ENCODE assay signal across 8 cellular contexts in genomic region chr5:150801117-150801927, GRCh38. TPM values are rescaled to one million over a fixed set of nuclear protein-coding genes. Genes with fewer than 3 reads are reported as not detected.
DNase-seq lines count a peak whose midpoint lies in the region; ATAC-seq and TF ChIP-seq lines count a peak whose summit lies in the region.

No MANE protein-coding gene starts in this region.

- no peaks in the 10 kb centered on the region for H3K9me3 ChIP-seq in OCI-LY3 (ENCODE audit: insufficient read depth, low read length)
- no peaks in the 10 kb centered on the region for H3K9me3 ChIP-seq in left lung

- DNase-seq in NCI-H2081 (lab: John Stamatoyannopoulos, UW) (peak; percentile 2 to 29), NCI-H2081 treated with DMSO at 0.1 percent for 48 hours (lab: John Stamatoyannopoulos, UW) (no peak), dedifferentiated amniotic fluid mesenchymal stem cell (ENCODE audit: extremely low spot score) (peak; percentile 48), left lung (no peak), superior temporal gyrus (ENCODE audit: extremely low spot score) (peak; percentile 87)
- DNase-seq in activated naive CD4-positive, alpha-beta T cell treated with anti-CD3 and anti-CD28 coated beads, Interleukin-2, amount 50 U/mL, for 16 hours, result no peak

- H2AFZ ChIP-seq in OCI-LY3 (ENCODE audit: low read depth, low read length), result peak overlapping the region; percentile 94

- H3K4me1 ChIP-seq in OCI-LY3 (ENCODE audit: low read length) (peaks cover 10% of the 10 kb centered on the region), left lung (peaks cover 5 to 15% of the 10 kb centered on the region in 2 donors)

- H3K4me3 ChIP-seq in OCI-LY3 (ENCODE audit: low read length) (peak overlapping the region; percentile 72), left lung (peak overlapping the region; percentile 12 to 28)

- TF ChIP-seq CTCF in OCI-LY3 (IDR thresholded peaks at IDR 0.05; ENCODE audit: low read depth, low read length) (peak; percentile 57), left lung (IDR thresholded peaks at IDR 0.05) (peak; percentile 19 to 57)

- H3K36me3 ChIP-seq in OCI-LY3 (replicated peaks; ENCODE audit: low read depth, low read length) (no peaks in the 10 kb centered on the region), left lung (peaks cover 0 to 9% of the 10 kb centered on the region in 2 donors)

- H3K79me2 ChIP-seq in OCI-LY3 (ENCODE audit: low read length), result no peaks in the 10 kb centered on the region

- ATAC-seq in HG02870 (IDR thresholded peaks at IDR 0.05; ENCODE audit: unreplicated experiment), result peak; percentile 52
- peak; percentile 96 for ATAC-seq in left lung

- H3K9ac ChIP-seq in OCI-LY3 (ENCODE audit: low read length), result peak overlapping the region; percentile 46; the same call in 1 of the 2 replicates

- H3K27me3 ChIP-seq in OCI-LY3 (ENCODE audit: low read depth, low read length) (peaks cover 10% of the 10 kb centered on the region), left lung (no peaks in the 10 kb centered on the region)

- no peaks in the 10 kb centered on the region for H4K20me1 ChIP-seq in OCI-LY3 (ENCODE audit: insufficient read depth, low read length)

- H3K27ac ChIP-seq in OCI-LY3 (ENCODE audit: low read length) (no peak overlapping the region), left lung (peak overlapping the region; percentile 21 to 80)

- intact Hi-C loops in left lung (cut with DNase I), result loop anchor here in 1 of 2 donors (10.0 kb wide), 1 partner anchor 183 kb away; no protein-coding TSS in a partner anchor

- H3K4me2 ChIP-seq in OCI-LY3 (ENCODE audit: low read length), result peak overlapping the region; percentile 98

RNA-seq across cellular contexts. Expression of gene SMIM3, which starts 22.8 kb away (rescaled TPM):
- 10 to 100 TPM; 16.4 to 20.1 TPM for total RNA-seq in left lung

RNA-seq across cellular contexts. Expression of gene DCTN4, which starts 42.5 kb away (rescaled TPM):
- 10 to 100 TPM; 69.5 to 70.0 TPM for total RNA-seq in left lung

RNA-seq across cellular contexts. Expression of gene IRGM, which starts 45.0 kb away (rescaled TPM):
- not detected for total RNA-seq in left lung

Comparison
In these comparisons a context has a peak if more than half of its experiments do, and no peak if none do; other contexts are left out.
1. DNase-seq: peak in NCI-H2081 (2 of 2), dedifferentiated amniotic fluid mesenchymal stem cell (single experiment) and superior temporal gyrus (single experiment); none in NCI-H2081 treated with DMSO at 0.1 percent for 48 hours (single experiment), left lung (0 of 2) and activated naive CD4-positive, alpha-beta T cell treated with anti-CD3 and anti-CD28 coated beads, Interleukin-2, amount 50 U/mL, for 16 hours (single experiment).